In genomic region chr16:68478526-68479249, GRCh38 we compare ENCODE assay signal across 23 cellular contexts. TPM values are rescaled to one million over a fixed set of nuclear protein-coding genes. Genes with fewer than 3 reads are reported as not detected.
DNase-seq lines count a peak whose midpoint lies in the region; ATAC-seq and TF ChIP-seq lines count a peak whose summit lies in the region.
"Had no signal": no experiment of that assay in that cellular context is flagged by ENCODE, and none has a peak within 500 bp of the region (broad histone marks: within the 10 kb centered on the region; RNA-seq: fewer than 3 reads in every experiment).

No MANE protein-coding gene starts in this region.

- no peaks in the 10 kb centered on the region for H3K9me2 ChIP-seq in MM.1S (replicated peaks; ENCODE audit: insufficient read depth, low read length)
- H3K9me2 ChIP-seq: SK-N-SH had no signal

- H4K8ac ChIP-seq in neuronal stem cell (ENCODE audit: low read depth, low read length), result no peak overlapping the region

- no peak overlapping the region for H3K9ac ChIP-seq in MM.1S (ENCODE audit: low read length)
- no peak overlapping the region for H3K9ac ChIP-seq in neuronal stem cell (ENCODE audit: low read depth, low read length, poor library complexity)
- H3K9ac ChIP-seq: SK-N-SH had no signal

- H3K4me1 ChIP-seq in MM.1S (ENCODE audit: low read length) (peaks cover 18% of the 10 kb centered on the region), neuronal stem cell (ENCODE audit: control insufficient read depth in 2 of 2, insufficient read depth in 1 of 2, low read depth in 1 of 2, low read length in 2 of 2) (peaks cover 0 to 8% of the 10 kb centered on the region in 2 donors)
- H3K4me1 ChIP-seq: adrenal gland, prostate gland, suprapubic skin had no signal

- H2BK120ac ChIP-seq in neuronal stem cell (ENCODE audit: low read depth, low read length), result no peak overlapping the region

- no peaks in the 10 kb centered on the region for H3K79me1 ChIP-seq in neuronal stem cell (ENCODE audit: low read depth, low read length)

- no peak overlapping the region for H3K23ac ChIP-seq in neuronal stem cell (ENCODE audit: low read depth, low read length, poor library complexity)

- H3K79me2 ChIP-seq in MM.1S (ENCODE audit: low read length), result no peaks in the 10 kb centered on the region

- H3K18ac ChIP-seq in neuronal stem cell (ENCODE audit: low read length), result no peak overlapping the region

- no peak for ATAC-seq in GM18909 (IDR thresholded peaks at IDR 0.05; ENCODE audit: poor library complexity, unreplicated experiment)
- ATAC-seq: activated CD8-positive, alpha-beta T cell treated with anti-CD3 and anti-CD28 coated beads, Interleukin-2, amount 10 ng/mL, durations not matched to agents 7 days and 5 days; CD8-positive, alpha-beta T cell; GM12878; stimulated activated effector memory CD8-positive, alpha-beta T cell treated with anti-CD3 and anti-CD28 coated beads, Interleukin-12 subunit alpha, Interleukin-12 subunit beta, amount 100 ng/mL, for 72 hours had no signal

- H2BK5ac ChIP-seq in neuronal stem cell (ENCODE audit: low read length), result no peak overlapping the region

- no peak overlapping the region for H2BK15ac ChIP-seq in neuronal stem cell (ENCODE audit: low read length)

- H3K4me3 ChIP-seq in MM.1S (ENCODE audit: low read length) (no peak overlapping the region), neuronal stem cell (ENCODE audit: low read length in 2 of 2) (no peak overlapping the region)
- H3K4me3 ChIP-seq: adrenal gland, GM12878, prostate gland, suprapubic skin had no signal

- peaks cover 7% of the 10 kb centered on the region for H3K36me3 Mint-ChIP-seq in MCF 10A (ENCODE audit: insufficient read depth, unreplicated experiment)
- H3K36me3 Mint-ChIP-seq: CD8-positive, alpha-beta T cell; stimulated activated effector memory CD8-positive, alpha-beta T cell treated with anti-CD3 and anti-CD28 coated beads, Interleukin-12 subunit alpha, Interleukin-12 subunit beta, amount 100 ng/mL, for 72 hours had no signal

- POLR2A ChIA-PET in MCF 10A (lab: Yijun Ruan, JAX), result no interaction called here

- no peak overlapping the region for H4K91ac ChIP-seq in neuronal stem cell (ENCODE audit: low read depth, low read length, poor library complexity)

- H3K4me1 Mint-ChIP-seq in MCF 10A (ENCODE audit: insufficient read depth, unreplicated experiment), result peaks cover 4% of the 10 kb centered on the region
- H3K4me1 Mint-ChIP-seq: stimulated activated effector memory CD8-positive, alpha-beta T cell treated with anti-CD3 and anti-CD28 coated beads, Interleukin-12 subunit alpha, Interleukin-12 subunit beta, amount 100 ng/mL, for 72 hours had no signal

- no peak overlapping the region for H3K4ac ChIP-seq in neuronal stem cell (ENCODE audit: low read length)

- H3K4me3 Mint-ChIP-seq in MCF 10A (ENCODE audit: unreplicated experiment), result no peak overlapping the region
- H3K4me3 Mint-ChIP-seq: activated CD8-positive, alpha-beta T cell treated with anti-CD3 and anti-CD28 coated beads, Interleukin-2, amount 10 ng/mL, durations not matched to agents 7 days and 5 days; CD8-positive, alpha-beta T cell; stimulated activated effector memory CD8-positive, alpha-beta T cell treated with anti-CD3 and anti-CD28 coated beads, Interleukin-12 subunit alpha, Interleukin-12 subunit beta, amount 100 ng/mL, for 72 hours had no signal

- H3K36me3 ChIP-seq in MM.1S (replicated peaks; ENCODE audit: insufficient read depth, low read length) (no peaks in the 10 kb centered on the region), neuronal stem cell (replicated peaks in 1 of 2; ENCODE audit: control insufficient read depth in 2 of 2, insufficient read depth in 2 of 2, low read length in 2 of 2) (no peaks in the 10 kb centered on the region)
- H3K36me3 ChIP-seq: adrenal gland, prostate gland, suprapubic skin had no signal

- no peaks in the 10 kb centered on the region for H3K9me3 Mint-ChIP-seq in MCF 10A (ENCODE audit: unreplicated experiment)
- H3K9me3 Mint-ChIP-seq: CD8-positive, alpha-beta T cell; stimulated activated effector memory CD8-positive, alpha-beta T cell treated with anti-CD3 and anti-CD28 coated beads, Interleukin-12 subunit alpha, Interleukin-12 subunit beta, amount 100 ng/mL, for 72 hours had no signal

- CTCF ChIA-PET in MCF 10A (lab: Yijun Ruan, JAX), result interaction anchor here (1.0 kb wide), 1 partner anchor 9 kb away, joined by 3 read pairs; no protein-coding TSS in a partner anchor

- no TSS peak for BruUV-seq in MCF 10A (replicated peaks; lab: Mats Ljungman, UMichigan)

- H3F3A ChIP-seq in MM.1S (ENCODE audit: insufficient read depth, low read length), result no peaks in the 10 kb centered on the region

- no peaks in the 10 kb centered on the region for H4K20me1 ChIP-seq in MM.1S (ENCODE audit: insufficient read depth, low read length)

- intact Hi-C loops in MCF 10A (cut with micrococcal nuclease), result no loop called here

- no peaks in the 10 kb centered on the region for H3K27me3 Mint-ChIP-seq in MCF 10A (ENCODE audit: insufficient read depth, unreplicated experiment)

- no CpG with 5 or more reads among the region's 2 CpGs for WGBS in neuronal stem cell (ENCODE audit: extremely low coverage in 2 of 2, insufficient read length in 2 of 2, insufficient replicate concordance in 1 of 2), 2 donors

- no peak overlapping the region for H2AFZ ChIP-seq in MM.1S (ENCODE audit: low read length)
- no peak overlapping the region for H2AFZ ChIP-seq in neuronal stem cell (ENCODE audit: low read length)

- H3K9me3 ChIP-seq in MM.1S (replicated peaks; ENCODE audit: insufficient read depth, low read length) (no peaks in the 10 kb centered on the region), neuronal stem cell (replicated peaks in 1 of 2; ENCODE audit: control insufficient read depth in 2 of 2, insufficient read depth in 1 of 2, low read depth in 1 of 2, low read length in 2 of 2) (peaks cover 0 to 2% of the 10 kb centered on the region in 2 donors)
- H3K9me3 ChIP-seq: adrenal gland, prostate gland, SK-N-SH, suprapubic skin had no signal

- H3K14ac ChIP-seq in neuronal stem cell (ENCODE audit: low read length), result no peak overlapping the region

- TF ChIP-seq CTCF in MM.1S (IDR thresholded peaks at IDR 0.05; ENCODE audit: low read length), result no peak
- TF ChIP-seq CTCF in MCF 10A (IDR thresholded peaks at IDR 0.05; ENCODE audit: unreplicated experiment), result no peak

- peak overlapping the region; percentile 19; the same call in 1 of the 2 replicates for H3K27ac ChIP-seq in MM.1S (ENCODE audit: low read length)
- H3K27ac ChIP-seq in neuronal stem cell (replicated peaks; ENCODE audit: low read length), result peak overlapping the region; percentile 56
- H3K27ac ChIP-seq: adrenal gland, prostate gland, RWPE1, suprapubic skin had no signal

- no peak overlapping the region for H3K4me2 ChIP-seq in MM.1S (ENCODE audit: low read depth, low read length)
- no peak overlapping the region for H3K4me2 ChIP-seq in neuronal stem cell (ENCODE audit: insufficient read depth, low read length, poor library complexity, severe bottlenecking)
- H3K4me2 ChIP-seq: SK-N-SH had no signal

- no peak overlapping the region for H2BK12ac ChIP-seq in neuronal stem cell (ENCODE audit: low read length)

- no peaks in the 10 kb centered on the region for H3K27me3 ChIP-seq in MM.1S (replicated peaks; ENCODE audit: insufficient read depth, low read length)
- H3K27me3 ChIP-seq in neuronal stem cell (ENCODE audit: control insufficient read depth in 3 of 3, insufficient read depth in 3 of 3, low read depth in 1 of 3, low read length in 3 of 3), result no peaks in the 10 kb centered on the region
- H3K27me3 ChIP-seq: adrenal gland, suprapubic skin had no signal

- no peak overlapping the region for H3K27ac Mint-ChIP-seq in MCF 10A (ENCODE audit: low read depth, unreplicated experiment)
- H3K27ac Mint-ChIP-seq: activated CD8-positive, alpha-beta T cell treated with anti-CD3 and anti-CD28 coated beads, Interleukin-2, amount 10 ng/mL, durations not matched to agents 7 days and 5 days; CD8-positive, alpha-beta T cell; stimulated activated effector memory CD8-positive, alpha-beta T cell treated with anti-CD3 and anti-CD28 coated beads, Interleukin-12 subunit alpha, Interleukin-12 subunit beta, amount 100 ng/mL, for 72 hours had no signal

- no peak overlapping the region for H2AK5ac ChIP-seq in neuronal stem cell (ENCODE audit: low read depth, low read length)

- DNase-seq in ELF-1 (ENCODE audit: low read depth, low spot score) (peak; percentile 53), MM.1S (no peak), globus pallidus (ENCODE audit: low spot score) (peak; percentile 10), neuronal stem cell (ENCODE audit: low spot score) (no peak), MCF 10A (ENCODE audit: unreplicated experiment) (no peak), T-helper 1 cell (no peak)
- DNase-seq: activated CD8-positive, alpha-beta T cell treated with anti-CD3 and anti-CD28 coated beads, Interleukin-2, amount 10 ng/mL, durations not matched to agents 7 days and 5 days; activated gamma-delta T cell treated with Interleukin-2 at 50 U/mL for 16 hours; activated T-cell treated with anti-CD3 and anti-CD28 coated beads, Interleukin-2, amount 50 U/mL, for 1 hour; CD8-positive, alpha-beta T cell; dermis blood vessel endothelial cell; DMS79; NCI-H1436; NCI-H510A; SK-N-SH had no signal

RNA-seq across cellular contexts. Expression of gene SMPD3, which starts 30.4 kb away (rescaled TPM):
- polyA plus RNA-seq in neuronal stem cell (2013, experiment 1 of 2), result 0.21 TPM
- 0.15 TPM for polyA plus RNA-seq in neuronal stem cell (2013, experiment 2 of 2)
- total RNA-seq in MCF 10A (2022), result 0.25 TPM in 1 of 2 replicates, not detected in the other
- total RNA-seq: bronchial epithelial cell had no signal

Comparison
In these comparisons a context has a peak if more than half of its experiments do, and no peak if none do; other contexts are left out.
1. DNase-seq: peak in ELF-1 (single experiment) and globus pallidus (single experiment); none in MM.1S (single experiment), neuronal stem cell (single experiment), MCF 10A (single experiment) and T-helper 1 cell (0 of 5).